14 cellular contexts compared by ENCODE assay signal in the genomic region with DNA sequence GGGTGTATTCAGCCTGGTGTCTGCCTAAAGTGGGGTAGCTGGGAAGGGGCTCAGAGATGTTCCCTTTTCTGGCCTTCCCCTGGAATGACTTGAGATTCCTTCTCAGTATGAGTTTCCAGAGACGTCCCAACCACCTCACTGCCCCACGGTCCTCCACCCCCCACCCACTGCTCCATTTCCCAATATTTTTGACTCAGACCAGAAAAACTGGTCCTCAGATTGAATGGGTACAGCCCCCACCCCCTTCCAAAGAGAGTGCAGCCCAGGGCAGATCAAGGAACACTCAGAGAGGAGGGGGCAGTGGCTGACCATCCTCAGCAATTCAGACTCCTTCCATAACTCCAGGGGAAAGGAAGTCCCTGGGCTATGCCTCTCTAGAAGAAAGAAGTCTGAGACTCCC. TPM values are rescaled to one million over a fixed set of nuclear protein-coding genes. Genes with fewer than 3 reads are reported as not detected.
DNase-seq lines count a peak whose midpoint lies in the region; ATAC-seq and TF ChIP-seq lines count a peak whose summit lies in the region.
"Had no signal": no experiment of that assay in that cellular context is flagged by ENCODE, and none has a peak within 500 bp of the region (broad histone marks: within the 10 kb centered on the region; RNA-seq: fewer than 3 reads in every experiment).

No MANE protein-coding gene starts in this region.

- no peak for ATAC-seq in GM23338
- ATAC-seq in GM19035 (IDR thresholded peaks at IDR 0.05; ENCODE audit: unreplicated experiment): no peak
- no peak for ATAC-seq in GM18861 (IDR thresholded peaks at IDR 0.05; ENCODE audit: unreplicated experiment)

- H3K9me2 ChIP-seq in GM23338 (ENCODE audit: insufficient read depth): no peaks in the 10 kb centered on the region

- peaks cover 35% of the 10 kb centered on the region for H3K4me1 ChIP-seq in BE2C
- H3K4me1 ChIP-seq in GM23338 (ENCODE audit: insufficient read depth): peaks cover 45% of the 10 kb centered on the region
- H3K4me1 ChIP-seq in mesodermal cell (ENCODE audit: control insufficient read depth, insufficient read depth, low read length, poor library complexity, severe bottlenecking): peaks cover 30% of the 10 kb centered on the region

- in situ Hi-C loops in astrocyte of the cerebellum (cut with HindIII; ENCODE audit: low sequenced_read_pairs): no loop called here

- DNase-seq in BE2C (no peak), GM23338 (ENCODE audit: low spot score) (no peak), astrocyte of the cerebellum (ENCODE audit: low read depth) (no peak), GM19240 (ENCODE audit: insufficient read length, low spot score) (no peak), DMS79 treated with DMSO at 0.1 percent for 48 hours (lab: John Stamatoyannopoulos, UW) (no peak)
- DNase-seq: activated CD4-positive, alpha-beta T cell treated with anti-CD3 and anti-CD28 coated beads for 4 hours; aorta; NCI-H1105 treated with DMSO at 0.1 percent for 48 hours; NCI-H526 treated with DMSO at 0.1 percent for 48 hours had no signal

- peaks cover 73% of the 10 kb centered on the region for H4K20me1 ChIP-seq in GM23338 (replicated peaks; ENCODE audit: insufficient read depth)

- H3K36me3 ChIP-seq in BE2C (peaks cover 56% of the 10 kb centered on the region), GM23338 (ENCODE audit: insufficient read depth) (peaks cover 29% of the 10 kb centered on the region), mesodermal cell (ENCODE audit: control insufficient read depth, insufficient read depth, low read length) (peaks cover 65% of the 10 kb centered on the region)

- H3K36me3 Mint-ChIP-seq in GM23338 (ENCODE audit: low read depth): peaks cover 60% of the 10 kb centered on the region

- peaks cover 16% of the 10 kb centered on the region for H3K27me3 Mint-ChIP-seq in GM23338 (ENCODE audit: insufficient read depth, low read depth, poor library complexity)

- H3K4me3 Mint-ChIP-seq in GM23338: peak overlapping the region; percentile 90

- H3F3A ChIP-seq in GM23338 (replicated peaks; ENCODE audit: low read depth): peaks cover 38% of the 10 kb centered on the region

- TF ChIP-seq CTCF in BE2C (IDR thresholded peaks at IDR 0.05; ENCODE audit: low read depth, low read length) (no peak), GM23338 (conservative IDR thresholded peaks at IDR 0.05; ENCODE audit: low read depth in 2 of 2) (no peak), astrocyte of the cerebellum (IDR thresholded peaks at IDR 0.05; ENCODE audit: low read depth, low read length, missing control alignments) (no peak)

- peak overlapping the region; percentile 94 for H3K4me2 ChIP-seq in GM23338

- H3K4me3 ChIP-seq in BE2C (ENCODE audit: low read depth, low read length) (peak overlapping the region; percentile 4; the same call in 1 of the 2 replicates), GM23338 (peak overlapping the region; percentile 99), astrocyte of the cerebellum (ENCODE audit: low read depth, low read length) (peak overlapping the region; percentile 5), mesodermal cell (ENCODE audit: extremely low read depth, insufficient read depth, low read length, poor library complexity, severe bottlenecking) (peak overlapping the region; percentile 16)
- H3K4me3 ChIP-seq: esophagus muscularis mucosa, SJSA1 had no signal

- 75% methylated on average over 2 of the region's 2 CpGs; no CpG with 5 or more reads in 1 of the 2 experiments for WGBS in mesodermal cell (ENCODE audit: insufficient coverage in 2 of 2), 2 experiments

- H3K79me2 ChIP-seq in GM23338 (replicated peaks; ENCODE audit: insufficient read depth): peaks cover 80% of the 10 kb centered on the region

- H3K27ac ChIP-seq in GM23338 (ENCODE audit: low read depth) (peak overlapping the region; percentile 89), mesodermal cell (ENCODE audit: low read depth, low read length, severe bottlenecking) (no peak overlapping the region)
- H3K27ac ChIP-seq: esophagus muscularis mucosa, SJSA1 had no signal

- no peaks in the 10 kb centered on the region for H3K9me3 ChIP-seq in BE2C
- H3K9me3 ChIP-seq in mesodermal cell (ENCODE audit: control insufficient read depth, low read length): no peaks in the 10 kb centered on the region
- H3K9me3 ChIP-seq: esophagus muscularis mucosa had no signal

- H3K4me1 Mint-ChIP-seq in GM23338: peaks cover 48% of the 10 kb centered on the region

- H3K27ac Mint-ChIP-seq in GM23338: peak overlapping the region; percentile 61

- no peaks in the 10 kb centered on the region; the same call in 2 of the 3 replicates for H3K9me3 Mint-ChIP-seq in GM23338

- no peaks in the 10 kb centered on the region for H3K27me3 ChIP-seq in BE2C
- H3K27me3 ChIP-seq in GM23338 (ENCODE audit: insufficient read depth): no peaks in the 10 kb centered on the region
- H3K27me3 ChIP-seq: esophagus muscularis mucosa, SJSA1 had no signal

- no peak overlapping the region for H2AFZ ChIP-seq in GM23338

TF ChIP-seq in GM23338, 12 proteins besides CTCF, POLR2A, EP300 and RAD21:
- TF ChIP-seq ZNF331 (CRISPR knock-in tag; IDR thresholded peaks at IDR 0.05; ENCODE audit: low read depth) (no peak), EZH2 (IDR thresholded peaks at IDR 0.05; ENCODE audit: low read depth, unreplicated experiment) (no peak)

RNA-seq across cellular contexts. Expression of gene ACLY, which starts 3.2 kb away (rescaled TPM):
- 313 TPM for polyA plus RNA-seq in BE2C (2012; ENCODE audit: insufficient read depth, insufficient read length, low read depth)
- total RNA-seq in GM23338 (2014; rRNA removed; shearing (Covaris generic)): 412 and 439 TPM in 2 replicates
- 119 and 121 TPM in 2 replicates for polyA plus RNA-seq in GM23338 (2016; fragmentation: Nextera tagmentation; extraction: Ambion mirVana)
- polyA plus RNA-seq in mesodermal cell (2013, experiment 1 of 2): 278 TPM
- 242 TPM for polyA plus RNA-seq in mesodermal cell (2013, experiment 2 of 2)

RNA-seq across cellular contexts. Expression of gene ODAD4, which starts 14.9 kb away (rescaled TPM):
- 1.8 TPM for polyA plus RNA-seq in BE2C (2012; ENCODE audit: insufficient read depth, insufficient read length, low read depth)
- 0.12 and 1.8 TPM in 2 replicates for total RNA-seq in GM23338 (2014; rRNA removed; shearing (Covaris generic))
- 0.54 and 1.7 TPM in 2 replicates for polyA plus RNA-seq in GM23338 (2016; fragmentation: Nextera tagmentation; extraction: Ambion mirVana)
- polyA plus RNA-seq in mesodermal cell (2013, experiment 1 of 2): 2.9 TPM
- 2.3 TPM for polyA plus RNA-seq in mesodermal cell (2013, experiment 2 of 2)
- total RNA-seq: SJSA1 had no signal

RNA-seq across cellular contexts. Expression of gene KLHL11, which starts 50.3 kb away (rescaled TPM):
- polyA plus RNA-seq in BE2C (2012; ENCODE audit: insufficient read depth, insufficient read length, low read depth): 6.6 TPM
- total RNA-seq in GM23338 (2014; rRNA removed; shearing (Covaris generic)): 23.7 and 25.5 TPM in 2 replicates
- 6.8 and 8.7 TPM in 2 replicates for polyA plus RNA-seq in GM23338 (2016; fragmentation: Nextera tagmentation; extraction: Ambion mirVana)
- polyA plus RNA-seq in mesodermal cell (2013, experiment 1 of 2): 4.6 TPM
- 4.8 TPM for polyA plus RNA-seq in mesodermal cell (2013, experiment 2 of 2)

RNA-seq across cellular contexts. Expression of gene CNP, which starts 51.0 kb away (rescaled TPM):
- 30.2 TPM for polyA plus RNA-seq in BE2C (2012; ENCODE audit: insufficient read depth, insufficient read length, low read depth)
- 40.3 and 47.8 TPM in 2 replicates for total RNA-seq in GM23338 (2014; rRNA removed; shearing (Covaris generic))
- 28.3 and 30.8 TPM in 2 replicates for polyA plus RNA-seq in GM23338 (2016; fragmentation: Nextera tagmentation; extraction: Ambion mirVana)
- 57.5 TPM for polyA plus RNA-seq in mesodermal cell (2013, experiment 1 of 2)
- polyA plus RNA-seq in mesodermal cell (2013, experiment 2 of 2): 48.9 TPM

Comparison
In these comparisons a context has a peak if more than half of its experiments do, and no peak if none do; other contexts are left out.
1. H3K4me3 ChIP-seq: peak in every context shown above with its lines; median percentile 99 in GM23338; 16 in mesodermal cell; 5 in astrocyte of the cerebellum; 4 in BE2C.